Comparison of ENCODE assay signal across 16 cellular contexts in the genomic region with DNA sequence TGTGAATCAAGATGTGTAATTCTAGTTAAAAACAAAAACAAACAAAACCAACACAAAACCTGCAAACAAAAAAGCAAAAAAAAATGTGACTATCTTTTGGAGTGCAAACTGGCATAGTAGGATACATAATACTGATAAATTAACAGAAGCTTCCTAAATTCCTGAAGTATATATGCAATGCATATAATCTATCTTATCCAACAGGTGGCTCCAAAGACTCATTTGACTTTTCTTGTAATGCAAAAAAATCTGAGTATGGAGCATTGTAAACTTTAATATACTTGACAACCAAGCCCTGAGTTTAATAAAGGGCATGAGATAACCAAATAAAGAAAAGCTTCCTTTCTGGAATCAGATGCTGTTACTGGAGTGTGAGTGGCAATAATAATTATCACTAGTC.
DNase-seq lines count a peak whose midpoint lies in the region; ATAC-seq, FAIRE-seq and TF ChIP-seq lines count a peak whose summit lies in the region.
"Had no signal": no experiment of that assay in that cellular context is flagged by ENCODE, and none has a peak within 500 bp of the region (broad histone marks: within the 10 kb centered on the region; RNA-seq: fewer than 3 reads in every experiment).

No MANE protein-coding gene starts in this region.

- no peak for TF ChIP-seq POLR2A in transverse colon (IDR thresholded peaks at IDR 0.05)

- peaks cover 0 to under 1% of the 10 kb centered on the region in 2 donors for H3K9me3 ChIP-seq in transverse colon
- H3K9me3 ChIP-seq: pancreas had no signal

- DNase-seq in ELR (ENCODE audit: low read depth), result peak; percentile 28
- DNase-seq in NCI-H345 treated with DMSO at 0.1 percent for 48 hours (lab: John Stamatoyannopoulos, UW; ENCODE audit: unreplicated experiment), result peak; percentile 20
- peak; percentile 11 for DNase-seq in fibroblast of pulmonary artery (ENCODE audit: low read depth)
- no peak for DNase-seq in occipital lobe (lab: John Stamatoyannopoulos, UW)
- DNase-seq in NCI-H1436 (lab: John Stamatoyannopoulos, UW), result no peak
- no peak for DNase-seq in transverse colon
- DNase-seq in left lobe of liver (ENCODE audit: low spot score), result no peak
- DNase-seq: activated CD4-positive, alpha-beta T cell treated with anti-CD3 and anti-CD28 coated beads, Interleukin-2, amount 50 U/mL, for 4 hours; head of caudate nucleus; kidney; NCI-H2081 treated with DMSO at 0.1 percent for 48 hours; pancreas; RPMI8226; stimulated activated CD4-positive, alpha-beta T cell treated with anti-CD3 and anti-CD28 coated beads, Interleukin-12 subunit alpha, Interleukin-12 subunit beta, amount 100 ng/mL, for 4 hours had no signal

- peak; percentile 85 for FAIRE-seq in A204.1 (lab: Jason Lieb, UNC)
- FAIRE-seq: endothelial cell of umbilical vein, kidney, pancreas had no signal

- no peaks in the 10 kb centered on the region for H3K36me3 ChIP-seq in transverse colon
- H3K36me3 ChIP-seq: pancreas had no signal

- no peaks in the 10 kb centered on the region for H3K27me3 ChIP-seq in transverse colon
- H3K27me3 ChIP-seq: pancreas had no signal

- H3K4me3 ChIP-seq in fibroblast of pulmonary artery (replicated peaks; ENCODE audit: low read depth, low read length) (no peak overlapping the region), transverse colon (no peak overlapping the region)
- H3K4me3 ChIP-seq: pancreas had no signal

- no peak for TF ChIP-seq EP300 in transverse colon (IDR thresholded peaks at IDR 0.05; ENCODE audit: low read depth)

- no peak for ATAC-seq in left lobe of liver
- ATAC-seq: pancreas had no signal

- H3K27ac ChIP-seq in transverse colon, result no peak overlapping the region
- H3K27ac ChIP-seq: pancreas had no signal

- in situ Hi-C loops in transverse colon (cut with MboI; ENCODE audit: low pct_ligation_motif_present in 1 of 4, low pct_unique_long_range_greater_than_20kb in 1 of 4, low sequenced_read_pairs in 3 of 4), result no loop called here

- H3K4me1 ChIP-seq in transverse colon, result no peaks in the 10 kb centered on the region
- H3K4me1 ChIP-seq: pancreas had no signal

- TF ChIP-seq CTCF in fibroblast of pulmonary artery (IDR thresholded peaks at IDR 0.05; ENCODE audit: low read length, missing control alignments), result no peak
- TF ChIP-seq CTCF in transverse colon (IDR thresholded peaks at IDR 0.05), result no peak

- intact Hi-C loops in transverse colon (cut with DNase I; ENCODE audit: low total_unique reads), result no loop called here

Comparison
In these comparisons a context has a peak if more than half of its experiments do, and no peak if none do; other contexts are left out.
1. DNase-seq: peak in ELR (single experiment), NCI-H345 treated with DMSO at 0.1 percent for 48 hours (single experiment) and fibroblast of pulmonary artery (single experiment); none in occipital lobe (single experiment), NCI-H1436 (single experiment), transverse colon (single experiment) and left lobe of liver (single experiment).